In genomic region chr7:43926193-43927043, GRCh38 we compare ENCODE assay signal across 8 cellular contexts. TPM values are rescaled to one million over a fixed set of nuclear protein-coding genes. Genes with fewer than 3 reads are reported as not detected.
DNase-seq lines count a peak whose midpoint lies in the region; TF ChIP-seq lines count a peak whose summit lies in the region.

TSS of gene UBE2D4 (plus strand) at chr7:43926436. CDS start at chr7:43926533, 97 bp downstream.

- H3K27ac ChIP-seq in neural cell (ENCODE audit: low read length) (peak within 1 kb of the TSS; percentile 87), stomach (peak within 1 kb of the TSS; percentile 92 to 98 (median 95))

- peak in 2 of 4 donors; percentile 90 to 94 for TF ChIP-seq POLR2A in stomach (IDR thresholded peaks at IDR 0.05)

- peak; percentile 92 for DNase-seq in G401 (ENCODE audit: low spot score)
- DNase-seq in GOT3 (lab: John Stamatoyannopoulos, UW), result peak; percentile 71
- DNase-seq in LHCN-M2 (ENCODE audit: low read depth), result peak; percentile 61
- peak; percentile 88 for DNase-seq in SHP77 treated with DMSO at 0.1 percent for 48 hours (lab: John Stamatoyannopoulos, UW)
- peak; percentile 85 for DNase-seq in activated effector memory CD4-positive, alpha-beta T cell treated with Interleukin-2 at 50 U/mL for 16 hours
- peak; percentile 52 for DNase-seq in fibroblast of the aortic adventitia (ENCODE audit: low read depth)
- DNase-seq in stomach, result peak; percentile 92

- peak within 1 kb of the TSS; percentile 56 for H2AFZ ChIP-seq in neural cell (ENCODE audit: low read depth, low read length)

- peaks cover 10 to 24% (median 20%) of the 10 kb centered on the region in 4 donors for H3K4me1 ChIP-seq in stomach

- H3K4me3 ChIP-seq in fibroblast of the aortic adventitia (ENCODE audit: low read depth, low read length) (peak within 1 kb of the TSS; percentile 84), neural cell (ENCODE audit: low read length) (peak within 1 kb of the TSS; percentile 85), stomach (peak within 1 kb of the TSS; percentile 55 to 68 (median 64))

- H3K9ac ChIP-seq in neural cell (ENCODE audit: low read length), result peak within 1 kb of the TSS; percentile 81

- no peaks in the 10 kb centered on the region for H3K9me2 ChIP-seq in neural cell (ENCODE audit: insufficient read depth, low read length)

- no peaks in the 10 kb centered on the region for H3K27me3 ChIP-seq in neural cell (ENCODE audit: insufficient read depth, low read depth, low read length)
- H3K27me3 ChIP-seq in stomach, result no peaks in the 10 kb centered on the region

- intact Hi-C loops in stomach (cut with DNase I; ENCODE audit: low total_unique reads), result no loop called here

- peak; percentile 70 for TF ChIP-seq EP300 in neural cell (conservative IDR thresholded peaks at IDR 0.05; ENCODE audit: poor library complexity, severe bottlenecking)
- TF ChIP-seq EP300 in stomach (IDR thresholded peaks at IDR 0.05), result no peak

- H3F3A ChIP-seq in neural cell (ENCODE audit: insufficient read depth, low read length, poor library complexity, severe bottlenecking), result no peaks in the 10 kb centered on the region

- peak; percentile 58 for TF ChIP-seq RAD21 in neural cell (conservative IDR thresholded peaks at IDR 0.05)

- H4K20me1 ChIP-seq in neural cell (ENCODE audit: insufficient read depth), result no peaks in the 10 kb centered on the region

- no peaks in the 10 kb centered on the region for H3K9me3 ChIP-seq in neural cell (ENCODE audit: low read length)
- H3K9me3 ChIP-seq in stomach, result no peaks in the 10 kb centered on the region

- H3K79me2 ChIP-seq in neural cell (replicated peaks; ENCODE audit: insufficient read depth, low read length), result no peaks in the 10 kb centered on the region

- H3K36me3 ChIP-seq in neural cell (ENCODE audit: insufficient read depth, low read length) (no peaks in the 10 kb centered on the region), stomach (no peaks in the 10 kb centered on the region)

- TF ChIP-seq CTCF in fibroblast of the aortic adventitia (IDR thresholded peaks at IDR 0.05; ENCODE audit: insufficient read depth, low read length), result no peak
- peak; percentile 33 for TF ChIP-seq CTCF in neural cell (IDR thresholded peaks at IDR 0.05; ENCODE audit: poor library complexity, severe bottlenecking)
- peak in 2 of 7 experiments; percentile 17 to 19 for TF ChIP-seq CTCF in stomach (IDR thresholded peaks at IDR 0.05)

- H3K4me2 ChIP-seq in neural cell (ENCODE audit: low read length), result peak within 1 kb of the TSS; percentile 99

- WGBS in stomach, 5 donors, result 0 to 2% (median 1%) methylated on average over 42 to 79 of the region's 79 CpGs

- in situ Hi-C loops in G401 (cut with HindIII; ENCODE audit: low sequenced_read_pairs), result no loop called here

TF ChIP-seq in neural cell, 6 proteins besides CTCF, POLR2A, EP300 and RAD21:
- TF ChIP-seq TAF1 (IDR thresholded peaks at IDR 0.05; ENCODE audit: low read depth) (peak; percentile 76), MXI1 (conservative IDR thresholded peaks at IDR 0.05; ENCODE audit: poor library complexity, severe bottlenecking) (peak; percentile 94), REST (IDR thresholded peaks at IDR 0.05; ENCODE audit: borderline replicate concordance) (peak; percentile 84), SMC3 (conservative IDR thresholded peaks at IDR 0.05; ENCODE audit: poor library complexity) (peak; percentile 51), POLR2AphosphoS5 (IDR thresholded peaks at IDR 0.05) (peak; percentile 97), EZH2 (IDR thresholded peaks at IDR 0.05; ENCODE audit: borderline replicate concordance, insufficient read depth, low read length, poor library complexity, severe bottlenecking) (no peak)

RNA-seq across cellular contexts. Expression of gene UBE2D4, which starts in this region (rescaled TPM):
- total RNA-seq in G401 (2014; rRNA removed; shearing (Covaris generic)), result 7.0 and 14.7 TPM in 2 replicates
- total RNA-seq in LHCN-M2 (2014; rRNA removed), result 16.2 and 22.2 TPM in 2 replicates
- 22.9 TPM for polyA plus RNA-seq in LHCN-M2 (2012)
- total RNA-seq in fibroblast of the aortic adventitia (ENCODE audit: low replicate concordance), result 12.0 and 32.3 TPM in 2 replicates
- polyA plus RNA-seq in neural cell, result 11.2 and 17.2 TPM in 2 replicates
- 12.4 and 15.3 TPM in 2 replicates for polyA minus RNA-seq in neural cell
- total RNA-seq in stomach, result 10 to 100 TPM in 1 of 5 donors, 1 to 10 TPM in 2, under 1 TPM in 1, not detected in 1; 0.58 to 51.8 (median 6.0) TPM
- polyA plus RNA-seq in stomach, result 10 to 100 TPM; 10.9 to 12.5 (median 12.1) TPM

Comparison
In these comparisons a context has a peak if more than half of its experiments do, and no peak if none do; other contexts are left out.
1. Peak in every context shown above with its lines: DNase-seq, H3K4me3 ChIP-seq and H3K27ac ChIP-seq.